In genomic region chr14:37054869-37055268, GRCh38 we compare ENCODE assay signal across 8 cellular contexts.
"Had no signal": no experiment of that assay in that cellular context is flagged by ENCODE, and none has a peak within 500 bp of the region (broad histone marks: within the 10 kb centered on the region; RNA-seq: fewer than 3 reads in every experiment).

No MANE protein-coding gene starts in this region.

- H3K27ac ChIP-seq: GM23248, HL-60 had no signal

- H3K27ac Mint-ChIP-seq: IgD-negative memory B cell had no signal

- DNase-seq: GM23248, GOT3, H7, KG1 had no signal

- H3K4me3 ChIP-seq: GM23248, HAP-1 had no signal

- H3K9me3 ChIP-seq: HAP-1 had no signal

- H3K36me3 ChIP-seq: HAP-1 had no signal

- ATAC-seq: HCT116 had no signal

- H3K27me3 Mint-ChIP-seq: IgD-negative memory B cell had no signal

- H3K4me3 Mint-ChIP-seq: IgD-negative memory B cell had no signal

- H3K4me1 ChIP-seq: HAP-1 had no signal

- H3K4me1 Mint-ChIP-seq: IgD-negative memory B cell had no signal

- H3K36me3 Mint-ChIP-seq: IgD-negative memory B cell had no signal
